Comparison of ENCODE assay signal across 1 cellular context in genomic region chr22:30326704-30327362, GRCh38.
TF ChIP-seq lines count a peak whose summit lies in the region.

Gene TBC1D10A, minus strand, starts transcription at chr22:30326941. Its CDS starts 60 bp downstream, at chr22:30326881.

TF ChIP-seq in HepG2, 621 proteins besides CTCF, POLR2A, EP300 and RAD21 (continued from another document and continues in another):
- TF ChIP-seq PAXIP1 (CRISPR knock-in tag; conservative IDR thresholded peaks at IDR 0.05): no peak
- no peak for TF ChIP-seq MTA3 (CRISPR knock-in tag; IDR thresholded peaks at IDR 0.05)
- TF ChIP-seq ZNF792 (CRISPR knock-in tag; IDR thresholded peaks at IDR 0.05): no peak
- TF ChIP-seq RARA (CRISPR knock-in tag; IDR thresholded peaks at IDR 0.05): no peak
- no peak for TF ChIP-seq JUNB (CRISPR knock-in tag; IDR thresholded peaks at IDR 0.05; ENCODE audit: borderline replicate concordance)
- TF ChIP-seq ZNF790 (CRISPR knock-in tag; IDR thresholded peaks at IDR 0.05; ENCODE audit: borderline replicate concordance): no peak
- no peak for TF ChIP-seq SATB2 (CRISPR knock-in tag; IDR thresholded peaks at IDR 0.05)
- no peak for TF ChIP-seq ETV6 (CRISPR knock-in tag; conservative IDR thresholded peaks at IDR 0.05)
- TF ChIP-seq, protein P1, sequence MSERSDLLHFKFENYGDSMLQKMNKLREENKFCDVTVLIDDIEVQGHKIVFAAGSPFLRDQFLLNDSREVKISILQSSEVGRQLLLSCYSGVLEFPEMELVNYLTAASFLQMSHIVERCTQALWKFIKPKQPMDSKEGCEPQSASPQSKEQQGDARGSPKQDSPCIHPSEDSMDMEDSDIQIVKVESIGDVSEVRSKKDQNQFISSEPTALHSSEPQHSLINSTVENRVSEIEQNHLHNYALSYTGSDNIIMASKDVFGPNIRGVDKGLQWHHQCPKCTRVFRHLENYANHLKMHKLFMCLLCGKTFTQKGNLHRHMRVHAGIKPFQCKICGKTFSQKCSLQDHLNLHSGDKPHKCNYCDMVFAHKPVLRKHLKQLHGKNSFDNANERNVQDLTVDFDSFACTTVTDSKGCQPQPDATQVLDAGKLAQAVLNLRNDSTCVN (CRISPR knock-in tag; IDR thresholded peaks at IDR 0.05; ENCODE audit: borderline replicate concordance): no peak
- no peak for TF ChIP-seq KLF6 (CRISPR knock-in tag; IDR thresholded peaks at IDR 0.05)
- TF ChIP-seq TFAP4 (IDR thresholded peaks at IDR 0.05; ENCODE audit: borderline replicate concordance, low read depth): peak; percentile 47; the same call in 1 of the 2 replicates
- no peak for TF ChIP-seq SMAD9 (CRISPR knock-in tag; IDR thresholded peaks at IDR 0.05)
- peak; percentile 32; the same call in 1 of the 2 replicates for TF ChIP-seq TSC22D2 (CRISPR knock-in tag; IDR thresholded peaks at IDR 0.05; ENCODE audit: borderline replicate concordance)
- TF ChIP-seq REPIN1 (CRISPR knock-in tag; IDR thresholded peaks at IDR 0.05; ENCODE audit: borderline replicate concordance, low read depth): peak; percentile 14; the same call in 1 of the 2 replicates
- 0 out of 2 replicates have a peak, but pooled peaks have one; percentile 18 for TF ChIP-seq MIER2 (CRISPR knock-in tag; IDR thresholded peaks at IDR 0.05)
- TF ChIP-seq HNRNPL (IDR thresholded peaks at IDR 0.05; ENCODE audit: low read depth, low read length): no peak
- TF ChIP-seq MIXL1 (CRISPR knock-in tag; IDR thresholded peaks at IDR 0.05): no peak
- TF ChIP-seq, protein P2, sequence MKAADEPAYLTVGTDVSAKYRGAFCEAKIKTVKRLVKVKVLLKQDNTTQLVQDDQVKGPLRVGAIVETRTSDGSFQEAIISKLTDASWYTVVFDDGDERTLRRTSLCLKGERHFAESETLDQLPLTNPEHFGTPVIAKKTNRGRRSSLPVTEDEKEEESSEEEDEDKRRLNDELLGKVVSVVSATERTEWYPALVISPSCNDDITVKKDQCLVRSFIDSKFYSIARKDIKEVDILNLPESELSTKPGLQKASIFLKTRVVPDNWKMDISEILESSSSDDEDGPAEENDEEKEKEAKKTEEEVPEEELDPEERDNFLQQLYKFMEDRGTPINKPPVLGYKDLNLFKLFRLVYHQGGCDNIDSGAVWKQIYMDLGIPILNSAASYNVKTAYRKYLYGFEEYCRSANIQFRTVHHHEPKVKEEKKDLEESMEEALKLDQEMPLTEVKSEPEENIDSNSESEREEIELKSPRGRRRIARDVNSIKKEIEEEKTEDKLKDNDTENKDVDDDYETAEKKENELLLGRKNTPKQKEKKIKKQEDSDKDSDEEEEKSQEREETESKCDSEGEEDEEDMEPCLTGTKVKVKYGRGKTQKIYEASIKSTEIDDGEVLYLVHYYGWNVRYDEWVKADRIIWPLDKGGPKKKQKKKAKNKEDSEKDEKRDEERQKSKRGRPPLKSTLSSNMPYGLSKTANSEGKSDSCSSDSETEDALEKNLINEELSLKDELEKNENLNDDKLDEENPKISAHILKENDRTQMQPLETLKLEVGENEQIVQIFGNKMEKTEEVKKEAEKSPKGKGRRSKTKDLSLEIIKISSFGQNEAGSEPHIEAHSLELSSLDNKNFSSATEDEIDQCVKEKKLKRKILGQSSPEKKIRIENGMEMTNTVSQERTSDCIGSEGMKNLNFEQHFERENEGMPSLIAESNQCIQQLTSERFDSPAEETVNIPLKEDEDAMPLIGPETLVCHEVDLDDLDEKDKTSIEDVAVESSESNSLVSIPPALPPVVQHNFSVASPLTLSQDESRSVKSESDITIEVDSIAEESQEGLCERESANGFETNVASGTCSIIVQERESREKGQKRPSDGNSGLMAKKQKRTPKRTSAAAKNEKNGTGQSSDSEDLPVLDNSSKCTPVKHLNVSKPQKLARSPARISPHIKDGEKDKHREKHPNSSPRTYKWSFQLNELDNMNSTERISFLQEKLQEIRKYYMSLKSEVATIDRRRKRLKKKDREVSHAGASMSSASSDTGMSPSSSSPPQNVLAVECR (CRISPR knock-in tag; IDR thresholded peaks at IDR 0.05; ENCODE audit: borderline replicate concordance): peak; percentile 74; the same call in 1 of the 2 replicates
- TF ChIP-seq MYC (CRISPR knock-in tag; IDR thresholded peaks at IDR 0.05; ENCODE audit: borderline replicate concordance): no peak
- peak; percentile 19 for TF ChIP-seq TEAD3 (CRISPR knock-in tag; optimal IDR thresholded peaks at IDR 0.05; ENCODE audit: borderline replicate concordance)
- TF ChIP-seq ZNF709 (CRISPR knock-in tag; IDR thresholded peaks at IDR 0.05): no peak
- TF ChIP-seq DBP (CRISPR knock-in tag; IDR thresholded peaks at IDR 0.05; ENCODE audit: not compliant biosample characterization): no peak
- TF ChIP-seq ZNF564 (CRISPR knock-in tag; IDR thresholded peaks at IDR 0.05): 0 out of 2 replicates have a peak, but pooled peaks have one; percentile 40
- TF ChIP-seq SP5 (CRISPR knock-in tag; IDR thresholded peaks at IDR 0.05; ENCODE audit: borderline replicate concordance, low read depth): peak; percentile 71
- 0 out of 2 replicates have a peak, but pooled peaks have one; percentile 63 for TF ChIP-seq ZNF205 (CRISPR knock-in tag; IDR thresholded peaks at IDR 0.05)
- peak; percentile 75 for TF ChIP-seq ZEB1 (IDR thresholded peaks at IDR 0.05; ENCODE audit: insufficient replicate concordance, low read depth)
- no peak for TF ChIP-seq YEATS4 (CRISPR knock-in tag; IDR thresholded peaks at IDR 0.05; ENCODE audit: borderline replicate concordance)
- no peak for TF ChIP-seq JARID2 (CRISPR knock-in tag; IDR thresholded peaks at IDR 0.05; ENCODE audit: insufficient replicate concordance)
- TF ChIP-seq TAF15 (IDR thresholded peaks at IDR 0.05; ENCODE audit: low read depth, low read length, poor library complexity, severe bottlenecking): no peak
- 0 out of 2 replicates have a peak, but pooled peaks have one; percentile 48 for TF ChIP-seq MXD4 (CRISPR knock-in tag; IDR thresholded peaks at IDR 0.05)
- no peak for TF ChIP-seq RBM22 (optimal IDR thresholded peaks at IDR 0.05; ENCODE audit: low read length)
- no peak for TF ChIP-seq EEA1 (CRISPR knock-in tag; IDR thresholded peaks at IDR 0.05; ENCODE audit: borderline replicate concordance)
- TF ChIP-seq, protein P3, sequence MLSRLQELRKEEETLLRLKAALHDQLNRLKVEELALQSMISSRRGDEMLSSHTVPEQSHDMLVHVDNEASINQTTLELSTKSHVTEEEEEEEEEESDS (CRISPR knock-in tag; IDR thresholded peaks at IDR 0.05; ENCODE audit: borderline replicate concordance): no peak
- TF ChIP-seq SP4 (CRISPR knock-in tag; IDR thresholded peaks at IDR 0.05): peak; percentile 64; the same call in 1 of the 2 replicates
- TF ChIP-seq ZNF574 (CRISPR knock-in tag; IDR thresholded peaks at IDR 0.05): no peak
- TF ChIP-seq ZKSCAN1 (IDR thresholded peaks at IDR 0.05; ENCODE audit: low read length): no peak
- no peak for TF ChIP-seq ZMYM4 (CRISPR knock-in tag; IDR thresholded peaks at IDR 0.05)
- peak; percentile 53; the same call in 1 of the 2 replicates for TF ChIP-seq SP2 (CRISPR knock-in tag; IDR thresholded peaks at IDR 0.05)
- TF ChIP-seq SP1 (IDR thresholded peaks at IDR 0.05): no peak
- 0 out of 2 replicates have a peak, but pooled peaks have one; percentile 40 for TF ChIP-seq SP1 (CRISPR knock-in tag; IDR thresholded peaks at IDR 0.05)
- no peak for TF ChIP-seq RBM39 (IDR thresholded peaks at IDR 0.05; ENCODE audit: low read depth, low read length, poor library complexity, severe bottlenecking)
- no peak for TF ChIP-seq NFKBIZ (CRISPR knock-in tag; IDR thresholded peaks at IDR 0.05)
- TF ChIP-seq FOXP4 (CRISPR knock-in tag; IDR thresholded peaks at IDR 0.05): no peak
- TF ChIP-seq, protein P4, sequence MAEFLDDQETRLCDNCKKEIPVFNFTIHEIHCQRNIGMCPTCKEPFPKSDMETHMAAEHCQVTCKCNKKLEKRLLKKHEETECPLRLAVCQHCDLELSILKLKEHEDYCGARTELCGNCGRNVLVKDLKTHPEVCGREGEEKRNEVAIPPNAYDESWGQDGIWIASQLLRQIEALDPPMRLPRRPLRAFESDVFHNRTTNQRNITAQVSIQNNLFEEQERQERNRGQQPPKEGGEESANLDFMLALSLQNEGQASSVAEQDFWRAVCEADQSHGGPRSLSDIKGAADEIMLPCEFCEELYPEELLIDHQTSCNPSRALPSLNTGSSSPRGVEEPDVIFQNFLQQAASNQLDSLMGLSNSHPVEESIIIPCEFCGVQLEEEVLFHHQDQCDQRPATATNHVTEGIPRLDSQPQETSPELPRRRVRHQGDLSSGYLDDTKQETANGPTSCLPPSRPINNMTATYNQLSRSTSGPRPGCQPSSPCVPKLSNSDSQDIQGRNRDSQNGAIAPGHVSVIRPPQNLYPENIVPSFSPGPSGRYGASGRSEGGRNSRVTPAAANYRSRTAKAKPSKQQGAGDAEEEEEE (CRISPR knock-in tag; IDR thresholded peaks at IDR 0.05; ENCODE audit: borderline replicate concordance): no peak
- peak; percentile 59 for TF ChIP-seq ZNF883 (CRISPR knock-in tag; IDR thresholded peaks at IDR 0.05; ENCODE audit: not compliant biosample characterization)
- TF ChIP-seq CHD2 (IDR thresholded peaks at IDR 0.05; ENCODE audit: low read depth, low read length): no peak
- TF ChIP-seq ATF7 (IDR thresholded peaks at IDR 0.05): no peak
- TF ChIP-seq ATF7 (CRISPR knock-in tag; IDR thresholded peaks at IDR 0.05): no peak
